18 cellular contexts compared by ENCODE assay signal in the genomic region with DNA sequence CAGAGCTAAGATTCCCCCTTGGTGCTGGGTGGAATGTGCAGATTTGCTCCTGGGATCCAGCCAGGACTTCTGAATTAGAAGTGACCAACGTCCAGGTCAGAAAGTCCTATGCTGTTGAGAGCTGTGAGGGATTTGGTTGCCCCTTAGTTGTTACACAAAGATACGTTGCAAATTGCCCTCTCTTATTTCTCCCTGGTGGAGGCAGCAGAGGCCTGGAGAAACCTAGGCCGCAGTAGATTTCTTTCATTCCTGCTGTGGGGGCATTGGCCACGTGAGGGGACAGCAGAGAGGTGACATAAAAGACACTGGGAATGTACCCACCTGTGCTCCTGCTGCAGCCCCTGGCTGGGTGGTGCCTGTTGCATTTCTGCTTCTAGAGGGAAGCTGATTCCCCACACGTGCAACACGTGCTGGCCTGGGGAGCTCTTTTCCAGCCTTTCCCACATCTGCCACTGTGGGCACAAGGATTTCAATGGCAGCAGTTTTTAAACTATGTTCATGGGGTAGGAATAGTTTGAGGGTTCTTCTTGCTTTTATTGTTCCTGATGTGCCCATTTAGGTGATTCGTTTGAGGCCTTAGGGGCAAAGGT.
A peak's percentile ranks its signal among the peaks of the same experiment; 100 is the strongest.
DNase-seq lines count a peak whose midpoint lies in the region; ATAC-seq and TF ChIP-seq lines count a peak whose summit lies in the region.
"Had no signal": no experiment of that assay in that cellular context is flagged by ENCODE, and none has a peak within 500 bp of the region (broad histone marks: within the 10 kb centered on the region; RNA-seq: fewer than 3 reads in every experiment).

No MANE protein-coding gene starts in this region.

- H3K9me3 ChIP-seq in AG04450 (ENCODE audit: control insufficient read depth, insufficient read depth, low read length): no peaks in the 10 kb centered on the region
- no peaks in the 10 kb centered on the region for H3K9me3 ChIP-seq in right cardiac atrium (ENCODE audit: control insufficient read depth, low read length)
- H3K9me3 ChIP-seq in skeletal muscle tissue (ENCODE audit: control insufficient read depth in 3 of 3, low read length in 3 of 3): no peaks in the 10 kb centered on the region
- no peaks in the 10 kb centered on the region for H3K9me3 ChIP-seq in HAP-1
- H3K9me3 ChIP-seq: pancreas had no signal

- no peaks in the 10 kb centered on the region for H3K27me3 Mint-ChIP-seq in chondrocyte (ENCODE audit: low read depth)
- H3K27me3 Mint-ChIP-seq: activated naive CD8-positive, alpha-beta T cell treated with anti-CD3 and anti-CD28 coated beads for 36 hours; stimulated activated naive CD8-positive, alpha-beta T cell treated with anti-CD3 and anti-CD28 coated beads, Interleukin-15, Interleukin-2, amounts not matched to agents 100 ng/mL and 50 ng/mL, for 24 hours had no signal

- TF ChIP-seq CTCF in AG04450 (IDR thresholded peaks at IDR 0.05; ENCODE audit: low read depth, low read length) (no peak), chondrocyte (IDR thresholded peaks at IDR 0.05) (peak; percentile 60)

- H3K27ac ChIP-seq in AG04450 (ENCODE audit: low read depth, low read length) (peak overlapping the region; percentile 42), right cardiac atrium (ENCODE audit: low read length) (peak overlapping the region; percentile 92), skeletal muscle tissue (ENCODE audit: low read depth, low read length) (peak overlapping the region; percentile 97)
- H3K27ac ChIP-seq: C4-2B, pancreas, SK-N-MC had no signal

- DNase-seq in AG04450 (ENCODE audit: low read depth, low spot score): no peak
- DNase-seq in chondrocyte (ENCODE audit: low spot score): no peak
- no peak for DNase-seq in right cardiac atrium
- DNase-seq in MV-4-11 (lab: John Stamatoyannopoulos, UW): no peak
- DNase-seq in HAP-1 (ENCODE audit: low spot score in 2 of 2): no peak
- DNase-seq in SK-N-DZ (ENCODE audit: low spot score): no peak
- DNase-seq: activated CD4-positive, alpha-beta T cell treated with anti-CD3 and anti-CD28 coated beads, Interleukin-2, amount 50 U/mL, for 4 hours; activated naive CD8-positive, alpha-beta T cell treated with anti-CD3 and anti-CD28 coated beads for 36 hours; activated T-cell treated with anti-CD3 and anti-CD28 coated beads, Interleukin-2, amount 50 U/mL, for 4 hours; cerebellar nuclear complex; GOT3; NCI-H187; pancreas had no signal

- H3K27me3 ChIP-seq in AG04450 (ENCODE audit: control insufficient read depth, insufficient read depth, low read length) (no peaks in the 10 kb centered on the region), right cardiac atrium (ENCODE audit: control insufficient read depth, insufficient read depth) (no peaks in the 10 kb centered on the region), skeletal muscle tissue (ENCODE audit: control insufficient read depth in 3 of 3, insufficient read depth in 3 of 3, low read length in 3 of 3) (no peaks in the 10 kb centered on the region), HAP-1 (ENCODE audit: low read depth) (no peaks in the 10 kb centered on the region)
- H3K27me3 ChIP-seq: pancreas had no signal

- 61% methylated on average over 7 of the region's 7 CpGs for WGBS in right cardiac atrium

- ATAC-seq in right cardiac atrium (peak; percentile 7 to 42), HG03521 (IDR thresholded peaks at IDR 0.05; ENCODE audit: unreplicated experiment) (no peak)
- ATAC-seq: activated T-cell treated with anti-CD3 and anti-CD28 coated beads, Interleukin-2, amount 50 U/mL, for 4 hours had no signal

- peak overlapping the region; percentile 96 for H3K27ac Mint-ChIP-seq in chondrocyte (ENCODE audit: unreplicated experiment)
- H3K27ac Mint-ChIP-seq: activated naive CD8-positive, alpha-beta T cell treated with anti-CD3 and anti-CD28 coated beads for 36 hours; stimulated activated naive CD8-positive, alpha-beta T cell treated with anti-CD3 and anti-CD28 coated beads, Interleukin-15, Interleukin-2, amounts not matched to agents 100 ng/mL and 50 ng/mL, for 24 hours had no signal

- CTCF ChIA-PET in AG04450 (lab: Charles Lee): interaction anchor here (2.0 to 2.2 kb wide), 2 partner anchors 42 to 69 kb away, joined by 6 to 10 read pairs; no protein-coding TSS in a partner anchor

- peaks cover 31% of the 10 kb centered on the region for H3K4me1 Mint-ChIP-seq in chondrocyte (ENCODE audit: low read depth)
- H3K4me1 Mint-ChIP-seq: activated naive CD8-positive, alpha-beta T cell treated with anti-CD3 and anti-CD28 coated beads for 36 hours had no signal

- H3K9me3 Mint-ChIP-seq in chondrocyte (ENCODE audit: low read depth): no peaks in the 10 kb centered on the region
- H3K9me3 Mint-ChIP-seq: activated naive CD8-positive, alpha-beta T cell treated with anti-CD3 and anti-CD28 coated beads for 36 hours; activated T-cell treated with anti-CD3 and anti-CD28 coated beads, Interleukin-2, amount 50 U/mL, for 4 hours; stimulated activated naive CD8-positive, alpha-beta T cell treated with anti-CD3 and anti-CD28 coated beads, Interleukin-15, Interleukin-2, amounts not matched to agents 100 ng/mL and 50 ng/mL, for 24 hours had no signal

- intact Hi-C loops in right cardiac atrium (cut with DNase I): loop anchor here in 2 of 4 donors (5.0 to 10.0 kb wide), 2 partner anchors 42 to 66 kb away; a partner anchor contains a TSS

- H3K36me3 ChIP-seq in skeletal muscle tissue (ENCODE audit: control insufficient read depth in 3 of 3, insufficient read depth in 3 of 3, low read length in 3 of 3): peaks cover 0 to 3% (median 2%) of the 10 kb centered on the region in 3 donors
- no peaks in the 10 kb centered on the region for H3K36me3 ChIP-seq in HAP-1 (replicated peaks)

- H3K9ac ChIP-seq in skeletal muscle tissue (ENCODE audit: low read depth in 1 of 3, low read length in 3 of 3): peak overlapping the region; percentile 20 to 66 (median 25)

- no peak overlapping the region for H3K4me3 Mint-ChIP-seq in chondrocyte (ENCODE audit: unreplicated experiment)
- H3K4me3 Mint-ChIP-seq: activated naive CD8-positive, alpha-beta T cell treated with anti-CD3 and anti-CD28 coated beads for 36 hours; activated T-cell treated with anti-CD3 and anti-CD28 coated beads, Interleukin-2, amount 50 U/mL, for 4 hours; stimulated activated naive CD8-positive, alpha-beta T cell treated with anti-CD3 and anti-CD28 coated beads, Interleukin-15, Interleukin-2, amounts not matched to agents 100 ng/mL and 50 ng/mL, for 24 hours had no signal

- H3K4me1 ChIP-seq in right cardiac atrium (ENCODE audit: control insufficient read depth, insufficient read depth, low read length): peaks cover 13% of the 10 kb centered on the region
- H3K4me1 ChIP-seq in skeletal muscle tissue (ENCODE audit: control insufficient read depth in 3 of 3, insufficient read depth in 3 of 3, low read length in 3 of 3): peaks cover 73 to 95% (median 86%) of the 10 kb centered on the region in 3 donors
- no peaks in the 10 kb centered on the region for H3K4me1 ChIP-seq in HAP-1
- H3K4me1 ChIP-seq: pancreas had no signal

- H3K36me3 Mint-ChIP-seq in chondrocyte (ENCODE audit: low read depth): peaks cover 14% of the 10 kb centered on the region
- H3K36me3 Mint-ChIP-seq: activated naive CD8-positive, alpha-beta T cell treated with anti-CD3 and anti-CD28 coated beads for 36 hours had no signal

- POLR2A ChIA-PET in AG04450 (lab: Yijun Ruan, JAX): interaction anchor here (0.5 kb wide), 1 partner anchor 71 kb away, joined by 3 read pairs; no protein-coding TSS in a partner anchor

- in situ Hi-C loops in HAP-1 (cut with MboI; ENCODE audit: low sequenced_read_pairs): no loop called here

- no peak overlapping the region for H3K4me3 ChIP-seq in AG04450 (ENCODE audit: low read depth, low read length)
- H3K4me3 ChIP-seq in right cardiac atrium (ENCODE audit: low read length): no peak overlapping the region
- no peak overlapping the region for H3K4me3 ChIP-seq in skeletal muscle tissue (ENCODE audit: low read length in 3 of 3)
- no peak overlapping the region for H3K4me3 ChIP-seq in HAP-1
- H3K4me3 ChIP-seq: pancreas, SK-N-MC had no signal

Comparison
In these comparisons a context has a peak if more than half of its experiments do, and no peak if none do; other contexts are left out.
1. H3K27ac ChIP-seq: peak in every context shown above with its lines; median percentile 97 in skeletal muscle tissue; 92 in right cardiac atrium; 42 in AG04450.